In the genomic region with DNA sequence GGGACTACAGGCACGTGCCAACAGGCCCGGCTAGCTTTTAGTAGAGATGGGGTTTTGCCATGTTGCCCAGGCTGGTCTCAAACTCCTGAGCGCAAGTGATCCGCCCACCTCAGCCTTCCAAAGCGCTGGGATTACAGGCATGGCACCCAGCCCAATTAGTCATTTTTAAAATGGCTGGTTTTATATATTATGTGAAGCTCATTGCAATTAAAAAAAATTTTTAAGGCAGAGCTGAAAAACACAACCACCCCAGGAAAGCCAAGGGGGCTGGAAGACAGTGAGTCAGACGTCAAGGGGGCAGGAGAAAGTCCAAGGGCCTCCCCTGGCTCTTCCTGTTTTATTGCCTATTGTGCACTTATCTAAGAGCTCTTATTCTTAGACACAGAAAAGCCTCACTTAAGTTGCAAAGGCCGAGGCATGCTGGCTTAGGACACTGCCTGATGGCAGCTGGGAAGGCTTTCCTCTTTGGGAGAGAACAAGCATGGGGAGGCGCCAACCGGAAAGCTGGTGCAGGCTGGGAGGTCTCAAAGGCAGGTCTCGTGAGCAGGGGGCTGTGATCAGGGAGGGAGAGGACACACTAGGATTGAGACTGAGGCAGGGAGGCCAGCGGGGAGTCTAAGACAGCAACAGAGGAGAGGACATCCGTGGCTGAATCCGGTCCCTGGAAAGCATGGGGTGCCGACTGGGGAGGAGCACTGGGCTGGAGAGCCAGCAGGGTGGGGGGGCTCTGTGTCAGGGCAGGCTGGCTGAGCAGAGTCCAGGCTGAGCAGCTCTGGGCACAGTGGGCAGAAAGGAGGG, we compare ENCODE assay signal across 10 cellular contexts. TPM values are rescaled to one million over a fixed set of nuclear protein-coding genes. Genes with fewer than 3 reads are reported as not detected.
A peak's percentile ranks its signal among the peaks of the same experiment; 100 is the strongest.
DNase-seq lines count a peak whose midpoint lies in the region; ATAC-seq and TF ChIP-seq lines count a peak whose summit lies in the region.
"Had no signal": no experiment of that assay in that cellular context is flagged by ENCODE, and none has a peak within 500 bp of the region (broad histone marks: within the 10 kb centered on the region; RNA-seq: fewer than 3 reads in every experiment).

No MANE protein-coding gene starts in this region.

- H4K20me1 ChIP-seq in osteoblast (ENCODE audit: insufficient read depth, low read length) = no peaks in the 10 kb centered on the region

- H3K4me2 ChIP-seq in osteoblast (ENCODE audit: insufficient read depth, low read length) = peak overlapping the region; percentile 61

- peak overlapping the region; percentile 32 for H3K9ac ChIP-seq in NT2/D1 (ENCODE audit: insufficient read length, low read depth)

- peak overlapping the region; percentile 57 for H2AFZ ChIP-seq in osteoblast (ENCODE audit: low read length)

- H3K27ac ChIP-seq in esophagus (ENCODE audit: low read depth in 2 of 2, low read length in 1 of 2) = peak overlapping the region; percentile 72 to 93
- H3K27ac ChIP-seq in osteoblast (ENCODE audit: low read depth, low read length) = peak overlapping the region; percentile 92

- intact Hi-C loops in posterior vena cava (cut with DNase I) = loop anchor here in 1 of 2 donors (5.0 kb wide), 1 partner anchor 100 kb away; no protein-coding TSS in a partner anchor

- H3K4me3 ChIP-seq in NT2/D1 (ENCODE audit: insufficient read length, low read depth) (no peak overlapping the region), esophagus (ENCODE audit: low read depth in 1 of 2, low read length in 2 of 2) (no peak overlapping the region), osteoblast (ENCODE audit: insufficient read depth, low read length) (peak overlapping the region; percentile 37)
- H3K4me3 ChIP-seq: prostate gland had no signal

- H3K9me3 ChIP-seq in NT2/D1 (ENCODE audit: insufficient read depth, low read length) = no peaks in the 10 kb centered on the region
- H3K9me3 ChIP-seq in esophagus (ENCODE audit: control insufficient read depth in 2 of 2, insufficient read depth in 1 of 2, low read depth in 1 of 2, low read length in 1 of 2) = no peaks in the 10 kb centered on the region
- no peaks in the 10 kb centered on the region for H3K9me3 ChIP-seq in osteoblast (ENCODE audit: low read depth, low read length)
- H3K9me3 ChIP-seq: prostate gland had no signal

- H3K79me2 ChIP-seq in osteoblast (ENCODE audit: insufficient read depth, low read length) = no peaks in the 10 kb centered on the region

- TF ChIP-seq CTCF in osteoblast (IDR thresholded peaks at IDR 0.05; ENCODE audit: extremely low read depth, low read depth, low read length) = no peak

- DNase-seq in DMS79 (lab: John Stamatoyannopoulos, UW) = peak; percentile 13
- no peak for DNase-seq in NT2/D1 (ENCODE audit: low read depth, low spot score)
- DNase-seq in osteoblast (ENCODE audit: insufficient read length, low spot score, missing footprints) = peak; percentile 92
- DNase-seq in posterior vena cava (ENCODE audit: low spot score) = no peak
- no peak for DNase-seq in GF-D8 (lab: John Stamatoyannopoulos, UW)
- DNase-seq: NCI-H345 had no signal

- H3K4me1 ChIP-seq in NT2/D1 (ENCODE audit: insufficient read depth, insufficient read length) (peaks cover 9% of the 10 kb centered on the region), esophagus (ENCODE audit: control insufficient read depth in 2 of 2, insufficient read depth in 2 of 2, low read length in 1 of 2) (peaks cover 6 to 19% of the 10 kb centered on the region in 2 donors), osteoblast (ENCODE audit: insufficient read depth, low read length) (peaks cover 38% of the 10 kb centered on the region)
- H3K4me1 ChIP-seq: prostate gland had no signal

- WGBS in esophagus, 2 donors = 28 to 31% methylated on average over 14 of the region's 14 CpGs

- H3K36me3 ChIP-seq in NT2/D1 (ENCODE audit: insufficient read depth, insufficient read length, low read length) (no peaks in the 10 kb centered on the region), esophagus (ENCODE audit: control insufficient read depth in 2 of 2, insufficient read depth in 2 of 2, low read length in 1 of 2) (peaks cover 0 to 1% of the 10 kb centered on the region in 2 donors), osteoblast (ENCODE audit: insufficient read depth, low read length) (no peaks in the 10 kb centered on the region)
- H3K36me3 ChIP-seq: prostate gland had no signal

- no peak for ATAC-seq in activated CD4-positive, CD25-positive, alpha-beta regulatory T cell treated with anti-CD3 and anti-CD28 coated beads, Interleukin-2, amount 50 U/mL, for 24 hours
- no peak for ATAC-seq in HG03280 (IDR thresholded peaks at IDR 0.05; ENCODE audit: unreplicated experiment)

- H3K27me3 ChIP-seq in NT2/D1 (ENCODE audit: insufficient read depth, insufficient read length) (no peaks in the 10 kb centered on the region), esophagus (ENCODE audit: control insufficient read depth in 1 of 2, insufficient read depth in 2 of 2, low read length in 2 of 2) (no peaks in the 10 kb centered on the region), osteoblast (ENCODE audit: insufficient read depth, low read length) (no peaks in the 10 kb centered on the region)

RNA-seq across cellular contexts. Expression of gene OSM, which starts 11.1 kb away (rescaled TPM):
- under 1 TPM; 0.22 to 0.63 TPM for polyA plus RNA-seq in esophagus
- not detected in 2 replicates for total RNA-seq in osteoblast
- total RNA-seq in posterior vena cava = 1 to 10 TPM; 1.0 to 2.0 TPM

RNA-seq across cellular contexts. Expression of gene CASTOR1, which starts 11.6 kb away (rescaled TPM):
- 10 to 100 TPM; 29.7 to 39.3 TPM for polyA plus RNA-seq in esophagus
- total RNA-seq in osteoblast = 5.3 and 5.8 TPM in 2 replicates
- 10 to 100 TPM in 1 of 2 donors, 1 to 10 TPM in 1; 9.8 to 14.3 TPM for total RNA-seq in posterior vena cava

RNA-seq across cellular contexts. Expression of gene LIF, which starts 31.2 kb away (rescaled TPM):
- 1 to 10 TPM in 1 of 2 donors, under 1 TPM in 1; 0.54 to 1.0 TPM for polyA plus RNA-seq in esophagus
- total RNA-seq in osteoblast (3.2 and 3.3 TPM in 2 replicates), posterior vena cava (1 to 10 TPM; 2.6 to 8.1 TPM)

RNA-seq across cellular contexts. Expression of gene TBC1D10A, which starts 49.0 kb away (rescaled TPM):
- polyA plus RNA-seq in esophagus = 10 to 100 TPM; 30.4 to 35.3 TPM
- total RNA-seq in osteoblast (30.6 and 32.9 TPM in 2 replicates), posterior vena cava (10 to 100 TPM; 20.5 to 20.7 TPM)

Comparison
In these comparisons a context has a peak if more than half of its experiments do, and no peak if none do; other contexts are left out.
1. DNase-seq: peak in DMS79 (single experiment) and osteoblast (single experiment); none in NT2/D1 (single experiment), posterior vena cava (single experiment) and GF-D8 (single experiment).